Comparison of ENCODE assay signal across 1 cellular context in the genomic region with DNA sequence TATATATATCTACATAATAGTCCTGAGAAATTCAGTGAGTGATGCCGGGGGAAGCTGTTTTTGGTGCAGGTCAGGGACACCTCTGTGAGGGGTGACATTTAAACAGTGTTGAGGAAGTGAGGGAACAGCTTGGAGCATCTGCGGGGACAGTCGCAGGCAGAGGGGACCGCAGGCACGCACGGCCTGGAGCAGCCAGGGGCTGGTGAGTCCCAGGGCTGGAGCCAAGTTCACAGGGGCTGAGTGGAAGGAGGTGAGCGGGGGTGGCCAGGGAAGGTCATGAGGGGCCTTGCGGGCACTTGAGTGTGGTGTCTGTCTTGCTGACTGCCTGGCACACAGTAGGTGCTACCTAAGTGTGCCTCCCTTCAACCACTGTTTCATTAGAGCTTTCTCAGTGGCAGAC.
TF ChIP-seq lines count a peak whose summit lies in the region.

No MANE protein-coding gene starts in this region.

TF ChIP-seq in H1, 55 proteins besides CTCF, POLR2A, EP300 and RAD21:
- TF ChIP-seq SIX5 (IDR thresholded peaks at IDR 0.05; ENCODE audit: low read depth, low read length), result no peak
- TF ChIP-seq YY1 (IDR thresholded peaks at IDR 0.05; ENCODE audit: low read depth, low read length), result no peak
- TF ChIP-seq MAX (IDR thresholded peaks at IDR 0.05), result no peak
- TF ChIP-seq E2F6 (IDR thresholded peaks at IDR 0.05), result no peak
